7 cellular contexts compared by ENCODE assay signal in the genomic region with DNA sequence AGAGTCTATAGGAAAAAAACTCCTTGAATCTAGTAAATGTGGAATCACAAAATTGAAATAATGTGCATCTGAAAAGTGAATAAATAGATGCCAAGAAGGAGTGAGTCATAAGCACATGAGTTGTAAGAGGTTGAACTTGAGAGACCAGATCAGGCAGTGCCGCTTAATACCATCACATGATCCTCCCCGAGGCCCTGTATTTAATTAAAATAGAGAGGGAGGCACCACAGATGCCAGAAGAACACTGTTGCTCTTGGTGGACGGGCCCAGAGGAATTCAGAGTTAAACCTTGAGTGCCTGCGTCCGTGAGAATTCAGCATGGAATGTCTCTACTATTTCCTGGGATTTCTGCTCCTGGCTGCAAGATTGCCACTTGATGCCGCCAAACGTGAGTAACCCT. TPM values are rescaled to one million over a fixed set of nuclear protein-coding genes. Genes with fewer than 3 reads are reported as not detected.
A peak's percentile ranks its signal among the peaks of the same experiment; 100 is the strongest.
DNase-seq lines count a peak whose midpoint lies in the region; ATAC-seq and TF ChIP-seq lines count a peak whose summit lies in the region.

Gene GPNMB (plus strand): TSS at position 236 of the 400 bp plus-strand sequence. CDS start 83 bp downstream, at position 319.

- 38 to 57% methylated on average over 6 to 7 of the region's 7 CpGs for WGBS in upper lobe of left lung, 2 donors

- H3K36me3 ChIP-seq in upper lobe of left lung = no peaks in the 10 kb centered on the region

- TF ChIP-seq CTCF in upper lobe of left lung (IDR thresholded peaks at IDR 0.05) = no peak

- intact Hi-C loops in dendritic cell treated with granulocyte-macrophage colony-stimulating factor and Interleukin-4, amounts not matched to agents 40 ng/mL and 50 ng/mL, for 4 days (cut with micrococcal nuclease) = loop anchor here (5.0 kb wide), 2 partner anchors 39 to 64 kb away; partner anchors contain the start of gene NUP42

- H3K9me3 Mint-ChIP-seq in dendritic cell treated with granulocyte-macrophage colony-stimulating factor and Interleukin-4, amounts not matched to agents 40 ng/mL and 50 ng/mL, for 4 days = peaks cover 2% of the 10 kb centered on the region
- no peaks in the 10 kb centered on the region for H3K9me3 Mint-ChIP-seq in memory B cell

- H3K27ac Mint-ChIP-seq in dendritic cell treated with granulocyte-macrophage colony-stimulating factor and Interleukin-4, amounts not matched to agents 40 ng/mL and 50 ng/mL, for 4 days = peak within 1 kb of the TSS; percentile 95
- H3K27ac Mint-ChIP-seq in memory B cell = no peak within 1 kb of the TSS

- TF ChIP-seq EP300 in upper lobe of left lung (IDR thresholded peaks at IDR 0.05) = no peak

- DNase-seq in LHCN-M2 (ENCODE audit: low read depth) (peak; percentile 93), memory B cell (ENCODE audit: low spot score in 2 of 2) (no peak), upper lobe of left lung (peak in 1 of 2 donors; percentile 51), NCI-H510A treated with DMSO at 0.1 percent for 48 hours (lab: John Stamatoyannopoulos, UW) (no peak), AML-193 (lab: John Stamatoyannopoulos, UW) (no peak)

- H3K27ac ChIP-seq in upper lobe of left lung = peak within 1 kb of the TSS in 3 of 4 donors; percentile 29 to 77 (median 70)

- ATAC-seq in memory B cell (ENCODE audit: low read depth) (no peak), upper lobe of left lung (ENCODE audit: low FRiP score in 2 of 2) (peak; percentile 52 to 85), HG03520 (IDR thresholded peaks at IDR 0.05; ENCODE audit: unreplicated experiment) (no peak)

- peaks cover 48% of the 10 kb centered on the region for H3K4me1 Mint-ChIP-seq in dendritic cell treated with granulocyte-macrophage colony-stimulating factor and Interleukin-4, amounts not matched to agents 40 ng/mL and 50 ng/mL, for 4 days (ENCODE audit: low read depth)
- peaks cover 5% of the 10 kb centered on the region for H3K4me1 Mint-ChIP-seq in memory B cell

- H3K4me3 Mint-ChIP-seq in dendritic cell treated with granulocyte-macrophage colony-stimulating factor and Interleukin-4, amounts not matched to agents 40 ng/mL and 50 ng/mL, for 4 days = peak within 1 kb of the TSS; percentile 82
- peak within 1 kb of the TSS; percentile 22 for H3K4me3 Mint-ChIP-seq in memory B cell

- H3K9me3 ChIP-seq in upper lobe of left lung = no peaks in the 10 kb centered on the region

- TF ChIP-seq POLR2A in upper lobe of left lung (IDR thresholded peaks at IDR 0.05) = peak in 2 of 4 donors; percentile 23 to 87

- peak within 1 kb of the TSS in 3 of 4 donors; percentile 33 to 50 (median 49) for H3K4me3 ChIP-seq in upper lobe of left lung

- H3K27me3 ChIP-seq in upper lobe of left lung = peaks cover 0 to 5% (median 2%) of the 10 kb centered on the region in 4 donors

- peaks cover 7% of the 10 kb centered on the region for H3K27me3 Mint-ChIP-seq in dendritic cell treated with granulocyte-macrophage colony-stimulating factor and Interleukin-4, amounts not matched to agents 40 ng/mL and 50 ng/mL, for 4 days
- peaks cover 24% of the 10 kb centered on the region for H3K27me3 Mint-ChIP-seq in memory B cell

- peaks cover 11% of the 10 kb centered on the region for H3K36me3 Mint-ChIP-seq in dendritic cell treated with granulocyte-macrophage colony-stimulating factor and Interleukin-4, amounts not matched to agents 40 ng/mL and 50 ng/mL, for 4 days (ENCODE audit: low read depth)
- peaks cover 2% of the 10 kb centered on the region for H3K36me3 Mint-ChIP-seq in memory B cell

- H3K4me1 ChIP-seq in upper lobe of left lung = peaks cover 0 to 8% (median 2%) of the 10 kb centered on the region in 4 donors

RNA-seq across cellular contexts. Expression of gene GPNMB, which starts in this region (rescaled TPM):
- total RNA-seq in LHCN-M2 (2014; rRNA removed) (135 and 206 TPM in 2 replicates), upper lobe of left lung (100 to 1,000 TPM in 5 of 6 donors, 10 to 100 TPM in 1; 68.5 to 309 (median 159) TPM)
- 154 TPM for polyA plus RNA-seq in LHCN-M2 (2012)

Comparison
In these comparisons a context has a peak if more than half of its experiments do, and no peak if none do; other contexts are left out.
1. ATAC-seq: peak in upper lobe of left lung (2 of 2); none in memory B cell (single experiment) and HG03520 (single experiment).